8 cellular contexts compared by ENCODE assay signal in the genomic region with DNA sequence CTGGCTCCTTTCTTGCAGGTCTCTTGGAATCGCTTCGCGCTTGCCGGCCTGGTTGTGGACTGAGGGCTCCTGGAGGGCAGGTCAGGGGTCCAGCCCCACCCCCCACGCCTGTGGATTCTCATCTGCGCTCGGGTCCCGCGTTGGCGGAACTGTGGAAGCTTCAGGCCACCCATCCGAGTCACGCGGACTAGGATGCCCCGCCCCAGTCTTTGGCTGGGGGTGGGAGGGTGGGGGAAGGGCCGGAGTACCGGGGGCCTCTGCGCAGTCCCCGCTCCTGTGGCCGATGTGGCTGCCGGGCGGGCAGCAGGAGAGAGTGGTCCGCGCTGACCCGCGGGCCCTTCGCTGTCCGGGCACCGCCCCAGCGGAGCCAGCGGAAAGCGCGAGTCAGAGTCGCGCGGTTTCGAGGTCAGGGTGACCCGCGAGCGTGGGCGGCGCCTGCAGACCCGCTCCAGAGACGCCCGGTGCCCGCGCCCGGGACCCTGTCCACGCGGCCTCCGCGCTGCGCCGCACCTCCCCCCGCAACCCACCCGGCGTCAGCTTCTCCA.
DNase-seq lines count a peak whose midpoint lies in the region; ATAC-seq and TF ChIP-seq lines count a peak whose summit lies in the region.

No MANE protein-coding gene starts in this region.

- ATAC-seq in gastroesophageal sphincter = peak; percentile 52
- peak; percentile 52 for ATAC-seq in omental fat pad (ENCODE audit: low FRiP score)

- 5% methylated on average over 56 of the region's 56 CpGs for WGBS in HUES64
- WGBS in gastroesophageal sphincter (ENCODE audit: low coverage in 1 of 2), 2 donors = 0% methylated on average over 3 of the region's 56 CpGs; no CpG with 5 or more reads in 1 of the 2 donors

- peaks cover 19% of the 10 kb centered on the region for H3K27me3 ChIP-seq in HUES64 (ENCODE audit: insufficient read depth, low read length)
- H3K27me3 ChIP-seq in gastroesophageal sphincter = no peaks in the 10 kb centered on the region

- no peak for TF ChIP-seq CTCF in gastroesophageal sphincter (IDR thresholded peaks at IDR 0.05)
- no peak for TF ChIP-seq CTCF in omental fat pad (IDR thresholded peaks at IDR 0.05)

- H3K4me3 ChIP-seq in HUES64 (ENCODE audit: low read length) = peak overlapping the region; percentile 55
- peak overlapping the region; percentile 70 to 73 for H3K4me3 ChIP-seq in gastroesophageal sphincter

- H3K4me1 ChIP-seq in HUES64 (ENCODE audit: insufficient read depth, low read length) (no peaks in the 10 kb centered on the region), gastroesophageal sphincter (peaks cover 0 to 29% (median 10%) of the 10 kb centered on the region in 3 donors)

- peak; percentile 35 to 38 for TF ChIP-seq POLR2A in gastroesophageal sphincter (IDR thresholded peaks at IDR 0.05)

- peak overlapping the region; percentile 55 for H3K9ac ChIP-seq in HUES64 (ENCODE audit: low read depth, low read length)

- DNase-seq in ACHN (peak; percentile 30), omental fat pad (ENCODE audit: low spot score) (no peak), NCI-H2171 treated with DMSO at 0.1 percent for 48 hours (lab: John Stamatoyannopoulos, UW) (no peak), DMS153 (lab: John Stamatoyannopoulos, UW) (no peak), islet precursor cell (no peak)
- DNase-seq in activated T-helper 9 cell treated with anti-CD3 and anti-CD28 coated beads, Interleukin-2, amount 50 U/mL, for 16 hours (ENCODE audit: low read depth) = peak; percentile 32

- H3K36me3 ChIP-seq in HUES64 (ENCODE audit: insufficient read depth, low read length) = no peaks in the 10 kb centered on the region
- no peaks in the 10 kb centered on the region for H3K36me3 ChIP-seq in gastroesophageal sphincter

- H3K27ac ChIP-seq in HUES64 (ENCODE audit: low read depth, low read length) = no peak overlapping the region
- peak overlapping the region in 3 of 4 donors; percentile 79 to 86 (median 82) for H3K27ac ChIP-seq in gastroesophageal sphincter

- H3K9me3 ChIP-seq in HUES64 (ENCODE audit: insufficient read depth, low read depth, low read length) (no peaks in the 10 kb centered on the region), gastroesophageal sphincter (no peaks in the 10 kb centered on the region)

- no peak for TF ChIP-seq EP300 in gastroesophageal sphincter (IDR thresholded peaks at IDR 0.05)

- in situ Hi-C loops in ACHN (cut with HindIII; ENCODE audit: low pct_ligation_motif_present, low pct_unique_long_range_greater_than_20kb, low sequenced_read_pairs) = no loop called here

Comparison
In these comparisons a context has a peak if more than half of its experiments do, and no peak if none do; other contexts are left out.
1. DNase-seq: peak in ACHN (single experiment) and activated T-helper 9 cell treated with anti-CD3 and anti-CD28 coated beads, Interleukin-2, amount 50 U/mL, for 16 hours (single experiment); none in omental fat pad (single experiment), NCI-H2171 treated with DMSO at 0.1 percent for 48 hours (single experiment), DMS153 (single experiment) and islet precursor cell (single experiment).